ENCODE assay signal across 15 cellular contexts in genomic region chr10:95478935-95479334, GRCh38.
A peak's percentile ranks its signal among the peaks of the same experiment; 100 is the strongest.
DNase-seq lines count a peak whose midpoint lies in the region; ATAC-seq and TF ChIP-seq lines count a peak whose summit lies in the region.
"Had no signal": no experiment of that assay in that cellular context is flagged by ENCODE, and none has a peak within 500 bp of the region (broad histone marks: within the 10 kb centered on the region; RNA-seq: fewer than 3 reads in every experiment).

No MANE protein-coding gene starts in this region.

- H3K4me1 ChIP-seq in adrenal gland (replicated peaks in 1 of 2) (peaks cover 0 to 10% of the 10 kb centered on the region in 2 donors), mesendoderm (ENCODE audit: control insufficient read depth, low read depth, low read length) (peaks cover 41% of the 10 kb centered on the region), suprapubic skin (peaks cover 48% of the 10 kb centered on the region)

- H3K23ac ChIP-seq in mesendoderm (ENCODE audit: low read length) = no peak overlapping the region

- intact Hi-C loops in adrenal gland (cut with DNase I) = no loop called here

- H2BK15ac ChIP-seq in mesendoderm (replicated peaks; ENCODE audit: low read depth) = no peak overlapping the region

- H3K9ac ChIP-seq in mesendoderm (ENCODE audit: low read length) = no peak overlapping the region
- H3K9ac ChIP-seq: KMS-11 had no signal

- no peak overlapping the region for H3K4me2 ChIP-seq in mesendoderm (ENCODE audit: low read length)
- H3K4me2 ChIP-seq: KMS-11 had no signal

- H3K4ac ChIP-seq in mesendoderm (ENCODE audit: low read depth, low read length) = no peak overlapping the region

- H2AK5ac ChIP-seq in mesendoderm (ENCODE audit: low read length) = no peak overlapping the region

- H3K27me3 ChIP-seq in adrenal gland (no peaks in the 10 kb centered on the region), mesendoderm (ENCODE audit: insufficient read depth, low read length, poor library complexity) (no peaks in the 10 kb centered on the region), suprapubic skin (no peaks in the 10 kb centered on the region)

- no peak overlapping the region for H4K5ac ChIP-seq in mesendoderm (ENCODE audit: low read length)

- peaks cover 3% of the 10 kb centered on the region for H3K79me2 ChIP-seq in mesendoderm (ENCODE audit: control insufficient read depth, insufficient read depth, low read length)

- TF ChIP-seq POLR2A in adrenal gland (IDR thresholded peaks at IDR 0.05) (no peak), suprapubic skin (IDR thresholded peaks at IDR 0.05) (peak in 1 of 2 donors; percentile 9)

- WGBS in adrenal gland, 4 donors = 56 to 79% (median 65%) methylated on average over 3 of the region's 3 CpGs
- WGBS in mesendoderm (ENCODE audit: extremely low coverage, insufficient coverage, low lambda C conversion rate) = no CpG with 5 or more reads among the region's 3 CpGs
- WGBS in suprapubic skin = 34% methylated on average over 3 of the region's 3 CpGs

- H3K4me3 ChIP-seq in adrenal gland = no peak overlapping the region
- H3K4me3 ChIP-seq in fibroblast of the aortic adventitia (ENCODE audit: low read depth, low read length) = no peak overlapping the region
- no peak overlapping the region for H3K4me3 ChIP-seq in mesendoderm (ENCODE audit: low read length)
- H3K4me3 ChIP-seq in suprapubic skin = no peak overlapping the region

- H3K9me3 ChIP-seq in adrenal gland (replicated peaks in 1 of 3) (no peaks in the 10 kb centered on the region), suprapubic skin (no peaks in the 10 kb centered on the region)

- no peaks in the 10 kb centered on the region for H3K36me3 ChIP-seq in adrenal gland (replicated peaks in 1 of 2)
- no peaks in the 10 kb centered on the region for H3K36me3 ChIP-seq in mesendoderm (ENCODE audit: control insufficient read depth, insufficient read depth, low read length)
- H3K36me3 ChIP-seq in suprapubic skin = no peaks in the 10 kb centered on the region

- TF ChIP-seq EP300 in suprapubic skin (IDR thresholded peaks at IDR 0.05) = peak; percentile 51

- no peak for ATAC-seq in GM18498 (IDR thresholded peaks at IDR 0.05; ENCODE audit: unreplicated experiment)
- ATAC-seq: activated T-helper 17 cell treated with anti-CD3 and anti-CD28 coated beads, Interleukin-2, amount 50 U/mL, for 72 hours; naive thymus-derived CD4-positive, alpha-beta T cell had no signal

- peak in 1 of 7 donors; percentile 14 for DNase-seq in adrenal gland
- DNase-seq in fibroblast of the aortic adventitia (ENCODE audit: low read depth) = peak; percentile 9
- no peak for DNase-seq in mesendoderm
- peak in 1 of 2 donors; percentile 75 for DNase-seq in suprapubic skin (ENCODE audit: low spot score in 2 of 2)
- DNase-seq in Ammon's horn (ENCODE audit: low spot score) = no peak
- no peak for DNase-seq in stimulated activated CD4-positive, alpha-beta T cell treated with anti-CD3 and anti-CD28 coated beads, Interleukin-1b, Interleukin-23, amount 100 ng/mL, for 48 hours
- no peak for DNase-seq in NCI-H1694 (lab: John Stamatoyannopoulos, UW)
- DNase-seq: activated CD4-positive, alpha-beta T cell treated with anti-CD3 and anti-CD28 coated beads, Interleukin-2, amount 50 U/mL, for 1 hour; naive thymus-derived CD4-positive, alpha-beta T cell; T-helper 9 cell had no signal

- H3K79me1 ChIP-seq in mesendoderm (ENCODE audit: low read length) = peaks cover 5% of the 10 kb centered on the region

- no peak overlapping the region for H4K8ac ChIP-seq in mesendoderm (ENCODE audit: low read depth, low read length)

- H3K27ac ChIP-seq in adrenal gland = peak overlapping the region in 3 of 5 donors; percentile 43 to 81 (median 72)
- H3K27ac ChIP-seq in mesendoderm (ENCODE audit: low read depth, low read length) = no peak overlapping the region
- H3K27ac ChIP-seq in suprapubic skin = peak overlapping the region; percentile 82
- H3K27ac ChIP-seq: epithelial cell of prostate, KMS-11, RWPE1 had no signal

- no peak overlapping the region for H2BK120ac ChIP-seq in mesendoderm (ENCODE audit: low read depth, low read length)

- H2BK5ac ChIP-seq in mesendoderm (ENCODE audit: low read length) = no peak overlapping the region

- TF ChIP-seq CTCF in adrenal gland (IDR thresholded peaks at IDR 0.05) (no peak), fibroblast of the aortic adventitia (IDR thresholded peaks at IDR 0.05; ENCODE audit: insufficient read depth, low read length) (no peak), suprapubic skin (IDR thresholded peaks at IDR 0.05) (no peak)

- H3K18ac ChIP-seq in mesendoderm (ENCODE audit: low read length) = no peak overlapping the region

- peak overlapping the region; percentile 30 for H3K56ac ChIP-seq in mesendoderm (ENCODE audit: low read length)
